In the genomic region with DNA sequence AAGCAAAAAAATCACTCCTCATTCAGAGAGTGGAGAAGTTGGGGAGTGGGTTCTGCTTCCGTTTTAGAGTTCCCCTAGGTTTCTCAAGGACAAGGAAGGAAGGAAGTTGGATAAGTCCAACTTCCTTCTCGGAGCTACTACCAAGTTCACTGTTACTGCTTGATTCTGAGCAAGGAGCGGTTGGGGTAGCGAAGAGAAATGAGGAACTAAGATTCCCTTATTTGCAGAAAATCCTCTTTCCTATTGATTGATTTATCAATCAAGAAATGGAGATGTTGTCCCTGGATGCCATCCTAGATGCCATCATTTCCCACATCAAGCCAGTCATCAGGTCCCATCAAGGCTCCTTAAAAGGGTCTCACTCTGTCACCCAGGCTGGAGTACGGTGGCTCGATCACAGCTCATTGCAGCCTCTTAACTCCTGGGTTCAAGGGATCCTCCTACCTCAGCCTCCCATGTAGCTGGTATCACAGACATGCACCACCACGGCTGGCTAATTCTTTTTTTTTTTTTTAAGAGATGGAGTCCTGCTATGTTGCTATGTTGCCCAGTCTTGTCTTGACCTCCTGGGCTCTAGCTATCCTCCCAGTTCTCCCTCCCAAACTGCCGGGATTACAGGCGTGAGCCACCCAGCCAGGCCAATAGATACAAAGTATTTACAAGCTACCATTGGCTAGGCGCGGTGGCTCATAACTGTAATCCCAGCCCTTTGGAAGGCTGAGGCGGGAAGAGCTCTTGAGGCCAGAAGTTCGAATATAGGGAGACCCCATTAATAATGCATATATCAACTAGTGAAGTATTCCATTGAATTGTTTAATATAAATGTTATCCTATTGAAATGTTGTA, we compare ENCODE assay signal across 8 cellular contexts. TPM values are rescaled to one million over a fixed set of nuclear protein-coding genes. Genes with fewer than 3 reads are reported as not detected.
DNase-seq lines count a peak whose midpoint lies in the region; ATAC-seq lines count a peak whose summit lies in the region.

No MANE protein-coding gene starts in this region.

- POLR2A ChIA-PET in activated CD4-positive, alpha-beta memory T cell treated with anti-CD3 and anti-CD28 coated beads for 36 hours (lab: Charles Lee), result interaction anchor here (0.6 to 1.9 kb wide), 8 partner anchors 9 to 168 kb away, joined by 3 to 21 read pairs (median 6); partner anchors contain the start of genes DMAC2 and HNRNPUL1

- intact Hi-C loops in activated CD4-positive, alpha-beta memory T cell treated with anti-CD3 and anti-CD28 coated beads for 36 hours (cut with micrococcal nuclease), result loop anchor here (1.0 to 5.0 kb wide), 4 partner anchors 33 to 1017 kb away; partner anchors contain the start of genes BCKDHA, C19orf47, EXOSC5 and PLD3

- peak overlapping the region; percentile 43 to 96 (median 88) for H3K9ac ChIP-seq in subcutaneous abdominal adipose tissue (ENCODE audit: low read length in 5 of 5)

- H3K9me3 ChIP-seq in subcutaneous abdominal adipose tissue (ENCODE audit: control insufficient read depth in 5 of 5, low read length in 5 of 5), result no peaks in the 10 kb centered on the region

- ATAC-seq in activated CD8-positive, alpha-beta memory T cell treated with anti-CD3 and anti-CD28 coated beads, Interleukin-2, amount 10 ng/mL, durations not matched to agents 7 days and 5 days, result no peak
- no peak for ATAC-seq in HG03354 (IDR thresholded peaks at IDR 0.05; ENCODE audit: poor library complexity, severe bottlenecking, unreplicated experiment)

- peak overlapping the region; percentile 90 for H3K4me3 Mint-ChIP-seq in activated CD8-positive, alpha-beta memory T cell treated with anti-CD3 and anti-CD28 coated beads, Interleukin-2, amount 10 ng/mL, durations not matched to agents 7 days and 5 days
- H3K4me3 Mint-ChIP-seq in activated CD4-positive, alpha-beta memory T cell treated with anti-CD3 and anti-CD28 coated beads for 36 hours, result peak overlapping the region; percentile 91

- H3K27ac Mint-ChIP-seq in activated CD8-positive, alpha-beta memory T cell treated with anti-CD3 and anti-CD28 coated beads, Interleukin-2, amount 10 ng/mL, durations not matched to agents 7 days and 5 days, result peak overlapping the region; percentile 95
- peak overlapping the region; percentile 92 for H3K27ac Mint-ChIP-seq in activated CD4-positive, alpha-beta memory T cell treated with anti-CD3 and anti-CD28 coated beads for 36 hours

- CTCF ChIA-PET in activated CD8-positive, alpha-beta memory T cell treated with anti-CD3 and anti-CD28 coated beads, Interleukin-2, amount 10 ng/mL, durations not matched to agents 7 days and 5 days (lab: Charles Lee), result interaction anchor here (1.0 to 4.7 kb wide), 14 partner anchors 8 to 766 kb away, joined by 3 to 51 read pairs (median 4); partner anchors contain the start of genes DMAC2 and TGFB1
- CTCF ChIA-PET in activated CD4-positive, alpha-beta memory T cell treated with anti-CD3 and anti-CD28 coated beads for 36 hours (lab: Charles Lee), result interaction anchor here (0.6 to 4.7 kb wide), 11 partner anchors 11 to 495 kb away, joined by 3 to 69 read pairs (median 3); partner anchors contain the start of genes DMAC2, RPS19 and TGFB1

- H3K4me1 ChIP-seq in subcutaneous abdominal adipose tissue (ENCODE audit: control insufficient read depth in 5 of 5, insufficient read depth in 5 of 5, low read length in 5 of 5), result peaks cover 4 to 27% (median 17%) of the 10 kb centered on the region in 5 donors

- H3K4me3 ChIP-seq in iPS-11a (ENCODE audit: low read depth, low read length) (peak overlapping the region; percentile 97), subcutaneous abdominal adipose tissue (ENCODE audit: low read depth in 1 of 5, low read length in 5 of 5) (peak overlapping the region; percentile 75 to 99 (median 92))

- H3K27me3 ChIP-seq in subcutaneous abdominal adipose tissue (ENCODE audit: control insufficient read depth in 5 of 5, insufficient read depth in 4 of 5, low read length in 5 of 5), result no peaks in the 10 kb centered on the region

- peak overlapping the region; percentile 97 for H3K27ac ChIP-seq in subcutaneous abdominal adipose tissue (ENCODE audit: low read depth, low read length)

- H3K27me3 Mint-ChIP-seq in activated CD8-positive, alpha-beta memory T cell treated with anti-CD3 and anti-CD28 coated beads, Interleukin-2, amount 10 ng/mL, durations not matched to agents 7 days and 5 days, result no peaks in the 10 kb centered on the region
- no peaks in the 10 kb centered on the region for H3K27me3 Mint-ChIP-seq in activated CD4-positive, alpha-beta memory T cell treated with anti-CD3 and anti-CD28 coated beads for 36 hours

- no peak for DNase-seq in activated CD8-positive, alpha-beta memory T cell treated with anti-CD3 and anti-CD28 coated beads, Interleukin-2, amount 10 ng/mL, durations not matched to agents 7 days and 5 days
- no peak for DNase-seq in activated CD8-positive, alpha-beta memory T cell treated with anti-CD3 and anti-CD28 coated beads, Interleukin-2, amount 50 U/mL, for 4 hours
- DNase-seq in activated CD4-positive, alpha-beta memory T cell treated with anti-CD3 and anti-CD28 coated beads for 36 hours, result no peak
- DNase-seq in UCSD-AML1 (lab: John Stamatoyannopoulos, UW; ENCODE audit: unreplicated experiment), result no peak
- DNase-seq in cerebellum (ENCODE audit: low spot score), result no peak

- peaks cover 2% of the 10 kb centered on the region for H3K36me3 Mint-ChIP-seq in activated CD8-positive, alpha-beta memory T cell treated with anti-CD3 and anti-CD28 coated beads, Interleukin-2, amount 10 ng/mL, durations not matched to agents 7 days and 5 days
- no peaks in the 10 kb centered on the region for H3K36me3 Mint-ChIP-seq in activated CD4-positive, alpha-beta memory T cell treated with anti-CD3 and anti-CD28 coated beads for 36 hours

- H3K36me3 ChIP-seq in subcutaneous abdominal adipose tissue (ENCODE audit: control insufficient read depth in 5 of 5, insufficient read depth in 5 of 5, low read length in 5 of 5), result no peaks in the 10 kb centered on the region

- H3K4me1 Mint-ChIP-seq in activated CD8-positive, alpha-beta memory T cell treated with anti-CD3 and anti-CD28 coated beads, Interleukin-2, amount 10 ng/mL, durations not matched to agents 7 days and 5 days, result peaks cover 27% of the 10 kb centered on the region
- H3K4me1 Mint-ChIP-seq in activated CD4-positive, alpha-beta memory T cell treated with anti-CD3 and anti-CD28 coated beads for 36 hours (ENCODE audit: low read depth), result peaks cover 15% of the 10 kb centered on the region

- H3K9me3 Mint-ChIP-seq in activated CD8-positive, alpha-beta memory T cell treated with anti-CD3 and anti-CD28 coated beads, Interleukin-2, amount 10 ng/mL, durations not matched to agents 7 days and 5 days (ENCODE audit: low read depth), result no peaks in the 10 kb centered on the region
- H3K9me3 Mint-ChIP-seq in activated CD4-positive, alpha-beta memory T cell treated with anti-CD3 and anti-CD28 coated beads for 36 hours, result no peaks in the 10 kb centered on the region

RNA-seq across cellular contexts. Expression of gene B9D2, which starts 0.8 kb away (rescaled TPM):
- total RNA-seq in activated CD8-positive, alpha-beta memory T cell treated with anti-CD3 and anti-CD28 coated beads, Interleukin-2, amount 10 ng/mL, durations not matched to agents 7 days and 5 days, result 1 to 10 TPM; 8.2 to 9.3 TPM
- total RNA-seq in activated CD4-positive, alpha-beta memory T cell treated with anti-CD3 and anti-CD28 coated beads for 36 hours, result 1 to 10 TPM; 4.7 to 5.1 TPM
- total RNA-seq in cerebellum, result 2.4 TPM

RNA-seq across cellular contexts. Expression of gene TGFB1, which starts 11.0 kb away (rescaled TPM):
- 100 to 1,000 TPM; 171 to 179 TPM for total RNA-seq in activated CD8-positive, alpha-beta memory T cell treated with anti-CD3 and anti-CD28 coated beads, Interleukin-2, amount 10 ng/mL, durations not matched to agents 7 days and 5 days
- total RNA-seq in activated CD4-positive, alpha-beta memory T cell treated with anti-CD3 and anti-CD28 coated beads for 36 hours, result 100 to 1,000 TPM; 108 to 110 TPM
- total RNA-seq in cerebellum, result 1.7 TPM

RNA-seq across cellular contexts. Expression of gene TMEM91, which starts 11.6 kb away (rescaled TPM):
- total RNA-seq in activated CD8-positive, alpha-beta memory T cell treated with anti-CD3 and anti-CD28 coated beads, Interleukin-2, amount 10 ng/mL, durations not matched to agents 7 days and 5 days, result 1 to 10 TPM; 4.8 to 6.0 TPM
- total RNA-seq in activated CD4-positive, alpha-beta memory T cell treated with anti-CD3 and anti-CD28 coated beads for 36 hours, result 1 to 10 TPM; 4.5 to 4.6 TPM
- 5.6 TPM for total RNA-seq in cerebellum

RNA-seq across cellular contexts. Expression of gene EXOSC5, which starts 32.4 kb away (rescaled TPM):
- total RNA-seq in activated CD8-positive, alpha-beta memory T cell treated with anti-CD3 and anti-CD28 coated beads, Interleukin-2, amount 10 ng/mL, durations not matched to agents 7 days and 5 days, result 10 to 100 TPM; 24.4 to 36.0 TPM
- total RNA-seq in activated CD4-positive, alpha-beta memory T cell treated with anti-CD3 and anti-CD28 coated beads for 36 hours, result 10 to 100 TPM; 43.0 to 45.5 TPM
- 7.4 TPM for total RNA-seq in cerebellum

RNA-seq across cellular contexts. Expression of gene BCKDHA, which starts 32.8 kb away (rescaled TPM):
- total RNA-seq in activated CD8-positive, alpha-beta memory T cell treated with anti-CD3 and anti-CD28 coated beads, Interleukin-2, amount 10 ng/mL, durations not matched to agents 7 days and 5 days, result 10 to 100 TPM; 18.7 to 20.1 TPM
- total RNA-seq in activated CD4-positive, alpha-beta memory T cell treated with anti-CD3 and anti-CD28 coated beads for 36 hours, result 10 to 100 TPM; 17.4 to 23.2 TPM
- total RNA-seq in cerebellum, result 23.0 TPM

Comparison
In these comparisons a context has a peak if more than half of its experiments do, and no peak if none do; other contexts are left out.
1. RNA of gene TGFB1, which starts 11.0 kb away (total RNA-seq): 171 to 179 TPM in activated CD8-positive, alpha-beta memory T cell treated with anti-CD3 and anti-CD28 coated beads, Interleukin-2, amount 10 ng/mL, durations not matched to agents 7 days and 5 days and 108 to 110 TPM in activated CD4-positive, alpha-beta memory T cell treated with anti-CD3 and anti-CD28 coated beads for 36 hours; 1.7 TPM in cerebellum (single experiment); every median in the first group is over 10 times any median in the second.